ENCODE assay signal across 26 cellular contexts in genomic region chr17:32696426-32696825, GRCh38.
"Had no signal": no experiment of that assay in that cellular context is flagged by ENCODE, and none has a peak within 500 bp of the region (broad histone marks: within the 10 kb centered on the region; RNA-seq: fewer than 3 reads in every experiment).

No MANE protein-coding gene starts in this region.

- DNase-seq: islet precursor cell; lower lobe of right lung; mammary epithelial cell; mesenchymal stem cell; naive B cell; natural killer cell; nephron progenitor cell; occipital lobe; right lobe of liver; stimulated activated CD4-positive, alpha-beta T cell treated with anti-CD3 and anti-CD28 coated beads, Interleukin-1b, Interleukin-23, amount 100 ng/mL, for 48 hours; stimulated activated CD4-positive, alpha-beta T cell treated with anti-CD3 and anti-CD28 coated beads, Interleukin-2, amount 100 ng/mL, for 48 hours; stimulated activated CD4-positive, alpha-beta T cell treated with anti-CD3 and anti-CD28 coated beads, Interleukin-4, amount 100 ng/mL, for 4 hours; stimulated activated CD8-positive, alpha-beta memory T cell treated with anti-CD3 and anti-CD28 coated beads, Interleukin-4, amount 100 ng/mL, for 48 hours; stimulated activated naive CD4-positive, alpha-beta T cell treated with Interleukin-2 at 50 U/mL for 16 hours; stimulated activated naive CD8-positive, alpha-beta T cell treated with anti-CD3 and anti-CD28 coated beads, Interleukin-15, amount 100 ng/mL, for 72 hours; substantia nigra; uterus had no signal

- H3K4me1 ChIP-seq: lower lobe of right lung, parathyroid adenoma, right atrium auricular region, right lobe of liver, tibial nerve, uterus had no signal

- H3K27me3 ChIP-seq: hepatocyte, neural progenitor cell, neutrophil, right atrium auricular region, right lobe of liver, tibial nerve, uterus had no signal

- ATAC-seq: left lobe of liver; lower lobe of right lung; natural killer cell; right lobe of liver; stimulated activated memory B cell treated with anti-CD40 and anti-IgM and Interleukin-4, amounts not matched to agents 10 μg/mL and 1 μg/mL and 100 μg/mL, for 72 hours; stimulated activated naive CD8-positive, alpha-beta T cell treated with anti-CD3 and anti-CD28 coated beads, Interleukin-15, amount 100 ng/mL, for 72 hours had no signal

- H3K4me2 ChIP-seq: hepatocyte, neural progenitor cell, smooth muscle cell had no signal

- H3K36me3 ChIP-seq: lower lobe of right lung, neural progenitor cell, neutrophil, right atrium auricular region, right lobe of liver, uterus had no signal

- H3K27ac ChIP-seq: hepatocyte, lower lobe of right lung, neural progenitor cell, neutrophil, parathyroid adenoma, right atrium auricular region, right lobe of liver, tibial nerve, uterus had no signal

- H3K9ac ChIP-seq: neural progenitor cell, parathyroid adenoma had no signal

- H2AFZ ChIP-seq: hepatocyte, neural progenitor cell, parathyroid adenoma had no signal

- H3K79me2 ChIP-seq: hepatocyte, parathyroid adenoma had no signal

- H3K4me3 ChIP-seq: hepatocyte, lower lobe of right lung, neural progenitor cell, right atrium auricular region, right lobe of liver, smooth muscle cell, tibial nerve, uterus had no signal

- H3K9me3 ChIP-seq: lower lobe of right lung, neutrophil, right atrium auricular region, right lobe of liver, tibial nerve, uterus had no signal
